ENCODE assay signal across 25 cellular contexts in genomic region chr15:79088426-79089205, GRCh38. TPM values are rescaled to one million over a fixed set of nuclear protein-coding genes. Genes with fewer than 3 reads are reported as not detected.
DNase-seq lines count a peak whose midpoint lies in the region; ATAC-seq and TF ChIP-seq lines count a peak whose summit lies in the region.
"Had no signal": no experiment of that assay in that cellular context is flagged by ENCODE, and none has a peak within 500 bp of the region (broad histone marks: within the 10 kb centered on the region; RNA-seq: fewer than 3 reads in every experiment).

No MANE protein-coding gene starts in this region.

- no peaks in the 10 kb centered on the region for H3K36me3 ChIP-seq in HUES48 (ENCODE audit: control insufficient read depth, insufficient read depth, low read length)
- H3K36me3 ChIP-seq in trophoblast cell (ENCODE audit: control insufficient read depth in 1 of 2, insufficient read depth in 2 of 2, low read length in 2 of 2) = no peaks in the 10 kb centered on the region
- H3K36me3 ChIP-seq in uterus = no peaks in the 10 kb centered on the region
- H3K36me3 ChIP-seq: BLaER1 treated with 17β-estradiol and CSF1 and Interleukin-3, amounts not matched to agents 10 nM and 100 nM; gastrocnemius medialis; pancreas; spleen had no signal

- TF ChIP-seq POLR2A in uterus (IDR thresholded peaks at IDR 0.05) = no peak

- no peak overlapping the region for H4K8ac ChIP-seq in trophoblast cell (ENCODE audit: low read depth, low read length)

- no CpG with 5 or more reads among the region's 7 CpGs for WGBS in trophoblast cell (ENCODE audit: extremely low coverage, insufficient coverage, insufficient read length)

- peaks cover 5% of the 10 kb centered on the region for H3K79me1 ChIP-seq in trophoblast cell (ENCODE audit: low read length)

- no peak overlapping the region for H3K23ac ChIP-seq in trophoblast cell (ENCODE audit: low read length)

- no peak overlapping the region for H4K91ac ChIP-seq in trophoblast cell (ENCODE audit: low read depth, low read length)

- H3K18ac ChIP-seq in trophoblast cell (ENCODE audit: low read length) = no peak overlapping the region

- H2BK12ac ChIP-seq in trophoblast cell (ENCODE audit: low read length) = no peak overlapping the region

- H2BK5ac ChIP-seq in trophoblast cell (ENCODE audit: low read depth, low read length, poor library complexity) = no peak overlapping the region

- H3K27me3 Mint-ChIP-seq in glutamatergic neuron (ENCODE audit: unreplicated experiment) = peaks cover 29% of the 10 kb centered on the region

- H2AFZ ChIP-seq in trophoblast cell (ENCODE audit: insufficient read depth, low read length, poor library complexity) = no peak overlapping the region

- no peak for TF ChIP-seq CTCF in glutamatergic neuron (IDR thresholded peaks at IDR 0.05; ENCODE audit: partially characterized antibody, unreplicated experiment)
- TF ChIP-seq CTCF in uterus (IDR thresholded peaks at IDR 0.05) = no peak

- H2BK120ac ChIP-seq in trophoblast cell (ENCODE audit: insufficient read depth, low read length, poor library complexity) = no peak overlapping the region

- H3K9ac ChIP-seq in HUES48 (ENCODE audit: low read depth, low read length) = no peak overlapping the region
- H3K9ac ChIP-seq in trophoblast cell (ENCODE audit: low read length) = no peak overlapping the region
- H3K9ac ChIP-seq: BLaER1 treated with 17β-estradiol and CSF1 and Interleukin-3, amounts not matched to agents 10 nM and 100 nM had no signal

- H3K4me1 ChIP-seq in HUES48 (ENCODE audit: control insufficient read depth, insufficient read depth, low read length) = peaks cover 10% of the 10 kb centered on the region
- peaks cover 15 to 16% of the 10 kb centered on the region in 2 experiments for H3K4me1 ChIP-seq in trophoblast cell (ENCODE audit: control insufficient read depth in 1 of 2, insufficient read depth in 2 of 2, low read length in 2 of 2)
- peaks cover 0 to 18% of the 10 kb centered on the region in 2 donors for H3K4me1 ChIP-seq in uterus

- intact Hi-C loops in uterus (cut with DNase I; ENCODE audit: low total_unique reads) = no loop called here

- in situ Hi-C loops in G401 (cut with HindIII; ENCODE audit: low sequenced_read_pairs) = no loop called here

- no peaks in the 10 kb centered on the region for H3K79me2 ChIP-seq in trophoblast cell (ENCODE audit: control insufficient read depth, insufficient read depth, low read length, poor library complexity)

- no peak overlapping the region for H3K27ac Mint-ChIP-seq in glutamatergic neuron (ENCODE audit: unreplicated experiment)
- H3K27ac Mint-ChIP-seq: activated naive CD4-positive, alpha-beta T cell treated with anti-CD3 and anti-CD28 coated beads, Interleukin-2, amount 50 U/mL, for 24 hours; natural killer cell; type B pancreatic cell had no signal

- peaks cover 6% of the 10 kb centered on the region for H3K4me1 Mint-ChIP-seq in glutamatergic neuron (ENCODE audit: low read depth, unreplicated experiment)

- H4K12ac ChIP-seq in trophoblast cell (ENCODE audit: low read depth, low read length) = no peak overlapping the region

- ATAC-seq in GM19397 (IDR thresholded peaks at IDR 0.05; ENCODE audit: unreplicated experiment) = no peak
- ATAC-seq: gastrocnemius medialis, HCT116, natural killer cell, PC-3, Right ventricle myocardium inferior, SK-N-SH treated with all-trans-retinoic acid at 6 μM for 48 hours had no signal

- peak; percentile 35 for DNase-seq in G401 (ENCODE audit: low spot score)
- DNase-seq in glutamatergic neuron = no peak
- no peak for DNase-seq in trophoblast cell
- no peak for DNase-seq in uterus
- no peak for DNase-seq in cerebellar nuclear complex (lab: John Stamatoyannopoulos, UW)
- DNase-seq: activated CD4-positive, alpha-beta T cell treated with anti-CD3 and anti-CD28 coated beads for 4 hours; COR-L47; cortex of kidney; gastrocnemius medialis; GF-D8; natural killer cell; NCI-H524 treated with DMSO at 0.1 percent for 48 hours; NK-92 treated with Interleukin-12 subunit alpha and Interleukin-12 subunit beta, amount 100 ng/mL, for 24 hours; PC-3; spleen; T-helper 2 cell had no signal

- H3K27ac ChIP-seq in HUES48 (ENCODE audit: low read depth, low read length) = no peak overlapping the region
- H3K27ac ChIP-seq in trophoblast cell (ENCODE audit: low read depth, low read length) = no peak overlapping the region
- H3K27ac ChIP-seq in uterus = no peak overlapping the region
- H3K27ac ChIP-seq: BLaER1 treated with 17β-estradiol and CSF1 and Interleukin-3, amounts not matched to agents 10 nM and 100 nM; gastrocnemius medialis; pancreas; spleen had no signal

- peaks cover 6% of the 10 kb centered on the region for H3K36me3 Mint-ChIP-seq in glutamatergic neuron (ENCODE audit: unreplicated experiment)
- H3K36me3 Mint-ChIP-seq: activated naive CD4-positive, alpha-beta T cell treated with anti-CD3 and anti-CD28 coated beads, Interleukin-2, amount 50 U/mL, for 24 hours; natural killer cell; type B pancreatic cell had no signal

- no peak overlapping the region for H2AK5ac ChIP-seq in trophoblast cell (ENCODE audit: low read length)

- peak overlapping the region; percentile 68; the same call in 1 of the 2 replicates for H3K4me3 ChIP-seq in HUES48 (ENCODE audit: low read depth, low read length)
- H3K4me3 ChIP-seq in trophoblast cell (ENCODE audit: low read depth, low read length) = no peak overlapping the region
- no peak overlapping the region for H3K4me3 ChIP-seq in uterus
- H3K4me3 ChIP-seq: gastrocnemius medialis had no signal

- no peak overlapping the region for H3K14ac ChIP-seq in trophoblast cell (ENCODE audit: low read length)

- H3K4me2 ChIP-seq in trophoblast cell (ENCODE audit: low read length) = peak overlapping the region; percentile 90

- H3K27me3 ChIP-seq in HUES48 (ENCODE audit: control insufficient read depth, insufficient read depth, low read length) (peaks cover 98% of the 10 kb centered on the region), trophoblast cell (ENCODE audit: insufficient read depth, low read length) (peaks cover 12% of the 10 kb centered on the region), uterus (peaks cover 0 to 16% of the 10 kb centered on the region in 2 donors)

- H3K4ac ChIP-seq in trophoblast cell (ENCODE audit: low read depth, low read length) = no peak overlapping the region

- no peaks in the 10 kb centered on the region for H3K9me3 ChIP-seq in HUES48 (ENCODE audit: control insufficient read depth, insufficient read depth, low read length)
- H3K9me3 ChIP-seq in trophoblast cell (ENCODE audit: insufficient read depth, low read depth, low read length) = peaks cover 14% of the 10 kb centered on the region
- no peaks in the 10 kb centered on the region for H3K9me3 ChIP-seq in uterus
- H3K9me3 ChIP-seq: gastrocnemius medialis, pancreas, spleen had no signal

- H3K9me3 Mint-ChIP-seq in glutamatergic neuron (ENCODE audit: unreplicated experiment) = peaks cover 2% of the 10 kb centered on the region
- H3K9me3 Mint-ChIP-seq: activated naive CD4-positive, alpha-beta T cell treated with anti-CD3 and anti-CD28 coated beads, Interleukin-2, amount 50 U/mL, for 24 hours; natural killer cell; type B pancreatic cell had no signal

- H3K4me3 Mint-ChIP-seq in glutamatergic neuron (ENCODE audit: unreplicated experiment) = peak overlapping the region; percentile 42
- H3K4me3 Mint-ChIP-seq: activated naive CD4-positive, alpha-beta T cell treated with anti-CD3 and anti-CD28 coated beads, Interleukin-2, amount 50 U/mL, for 24 hours; natural killer cell had no signal

RNA-seq across cellular contexts. Expression of gene RASGRF1, which starts 2.0 kb away (rescaled TPM):
- total RNA-seq in G401 (2014; rRNA removed; shearing (Covaris generic)) = 0.12 and 1.6 TPM in 2 replicates
- total RNA-seq in glutamatergic neuron (ENCODE audit: unreplicated experiment) (0.32 TPM), uterus (1 to 10 TPM in 2 of 4 donors, under 1 TPM in 1, not detected in 1; 0.21 to 3.4 (median 1.8) TPM)
- 3.5 and 4.0 TPM in 2 replicates for polyA plus RNA-seq in trophoblast cell (2013)
- total RNA-seq: gastrocnemius medialis, natural killer cell, PC-3, Right ventricle myocardium inferior had no signal
